1 cellular context compared by ENCODE assay signal in the genomic region with DNA sequence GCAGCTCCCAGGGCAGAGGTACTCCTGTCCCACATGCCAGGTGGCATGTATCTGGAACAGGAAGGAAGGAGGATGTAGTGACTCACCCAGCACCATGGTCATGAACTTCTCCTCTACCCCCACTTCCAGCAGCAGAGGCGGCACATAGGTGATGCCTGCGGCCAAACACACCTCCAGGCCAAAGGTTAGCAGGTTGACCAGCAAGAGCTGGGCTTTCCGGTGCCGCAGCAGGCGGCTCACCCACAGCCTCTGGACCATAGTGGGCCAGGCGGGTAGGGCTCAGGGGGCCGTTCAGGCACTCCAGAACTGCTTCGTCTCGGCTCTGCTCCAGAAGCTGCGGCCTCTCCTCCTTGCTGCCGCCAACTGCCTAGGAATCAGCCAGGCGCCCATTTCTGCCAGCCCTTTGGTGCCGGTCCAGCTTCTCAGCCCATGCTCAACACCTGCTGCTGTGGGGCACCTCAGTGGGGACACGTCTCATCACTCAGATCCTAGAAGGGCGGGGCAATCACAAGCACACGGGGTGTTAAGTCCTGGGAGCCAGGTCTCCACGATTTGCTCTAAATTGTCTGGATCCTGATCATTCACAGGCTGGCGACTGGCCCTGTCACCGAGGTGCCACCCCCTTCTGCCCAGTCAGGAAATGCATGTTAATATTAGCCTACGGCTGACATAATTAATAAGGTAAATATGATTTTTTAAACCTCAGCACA.
A peak's percentile ranks its signal among the peaks of the same experiment; 100 is the strongest.
TF ChIP-seq lines count a peak whose summit lies in the region.

No MANE protein-coding gene starts in this region.

TF ChIP-seq in HepG2, 621 proteins besides CTCF, POLR2A, EP300 and RAD21 (continued from another document and continues in another):
- TF ChIP-seq, protein P1, sequence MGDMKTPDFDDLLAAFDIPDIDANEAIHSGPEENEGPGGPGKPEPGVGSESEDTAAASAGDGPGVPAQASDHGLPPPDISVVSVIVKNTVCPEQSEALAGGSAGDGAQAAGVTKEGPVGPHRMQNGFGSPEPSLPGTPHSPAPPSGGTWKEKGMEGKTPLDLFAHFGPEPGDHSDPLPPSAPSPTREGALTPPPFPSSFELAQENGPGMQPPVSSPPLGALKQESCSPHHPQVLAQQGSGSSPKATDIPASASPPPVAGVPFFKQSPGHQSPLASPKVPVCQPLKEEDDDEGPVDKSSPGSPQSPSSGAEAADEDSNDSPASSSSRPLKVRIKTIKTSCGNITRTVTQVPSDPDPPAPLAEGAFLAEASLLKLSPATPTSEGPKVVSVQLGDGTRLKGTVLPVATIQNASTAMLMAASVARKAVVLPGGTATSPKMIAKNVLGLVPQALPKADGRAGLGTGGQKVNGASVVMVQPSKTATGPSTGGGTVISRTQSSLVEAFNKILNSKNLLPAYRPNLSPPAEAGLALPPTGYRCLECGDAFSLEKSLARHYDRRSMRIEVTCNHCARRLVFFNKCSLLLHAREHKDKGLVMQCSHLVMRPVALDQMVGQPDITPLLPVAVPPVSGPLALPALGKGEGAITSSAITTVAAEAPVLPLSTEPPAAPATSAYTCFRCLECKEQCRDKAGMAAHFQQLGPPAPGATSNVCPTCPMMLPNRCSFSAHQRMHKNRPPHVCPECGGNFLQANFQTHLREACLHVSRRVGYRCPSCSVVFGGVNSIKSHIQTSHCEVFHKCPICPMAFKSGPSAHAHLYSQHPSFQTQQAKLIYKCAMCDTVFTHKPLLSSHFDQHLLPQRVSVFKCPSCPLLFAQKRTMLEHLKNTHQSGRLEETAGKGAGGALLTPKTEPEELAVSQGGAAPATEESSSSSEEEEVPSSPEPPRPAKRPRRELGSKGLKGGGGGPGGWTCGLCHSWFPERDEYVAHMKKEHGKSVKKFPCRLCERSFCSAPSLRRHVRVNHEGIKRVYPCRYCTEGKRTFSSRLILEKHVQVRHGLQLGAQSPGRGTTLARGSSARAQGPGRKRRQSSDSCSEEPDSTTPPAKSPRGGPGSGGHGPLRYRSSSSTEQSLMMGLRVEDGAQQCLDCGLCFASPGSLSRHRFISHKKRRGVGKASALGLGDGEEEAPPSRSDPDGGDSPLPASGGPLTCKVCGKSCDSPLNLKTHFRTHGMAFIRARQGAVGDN (CRISPR knock-in tag; IDR thresholded peaks at IDR 0.05) = peak; percentile 96
- no peak for TF ChIP-seq CAMTA2 (CRISPR knock-in tag; IDR thresholded peaks at IDR 0.05; ENCODE audit: borderline replicate concordance)
- no peak for TF ChIP-seq ZNF615 (CRISPR knock-in tag; IDR thresholded peaks at IDR 0.05; ENCODE audit: borderline replicate concordance)
- no peak for TF ChIP-seq PHF20 (CRISPR knock-in tag; IDR thresholded peaks at IDR 0.05)
- TF ChIP-seq MED8 (CRISPR knock-in tag; IDR thresholded peaks at IDR 0.05; ENCODE audit: insufficient replicate concordance) = no peak
- TF ChIP-seq TEAD3 (CRISPR knock-in tag; optimal IDR thresholded peaks at IDR 0.05; ENCODE audit: borderline replicate concordance) = peak; percentile 59
- no peak for TF ChIP-seq SMC3 (IDR thresholded peaks at IDR 0.05; ENCODE audit: low read length)
- TF ChIP-seq, protein P2, sequence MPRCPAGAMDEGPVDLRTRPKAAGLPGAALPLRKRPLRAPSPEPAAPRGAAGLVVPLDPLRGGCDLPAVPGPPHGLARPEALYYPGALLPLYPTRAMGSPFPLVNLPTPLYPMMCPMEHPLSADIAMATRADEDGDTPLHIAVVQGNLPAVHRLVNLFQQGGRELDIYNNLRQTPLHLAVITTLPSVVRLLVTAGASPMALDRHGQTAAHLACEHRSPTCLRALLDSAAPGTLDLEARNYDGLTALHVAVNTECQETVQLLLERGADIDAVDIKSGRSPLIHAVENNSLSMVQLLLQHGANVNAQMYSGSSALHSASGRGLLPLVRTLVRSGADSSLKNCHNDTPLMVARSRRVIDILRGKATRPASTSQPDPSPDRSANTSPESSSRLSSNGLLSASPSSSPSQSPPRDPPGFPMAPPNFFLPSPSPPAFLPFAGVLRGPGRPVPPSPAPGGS (CRISPR knock-in tag; IDR thresholded peaks at IDR 0.05) = 0 out of 2 replicates have a peak, but pooled peaks have one; percentile 53
- TF ChIP-seq NR2C2 (CRISPR knock-in tag; IDR thresholded peaks at IDR 0.05; ENCODE audit: borderline replicate concordance) = peak; percentile 24; the same call in 1 of the 2 replicates
- TF ChIP-seq, protein P3, sequence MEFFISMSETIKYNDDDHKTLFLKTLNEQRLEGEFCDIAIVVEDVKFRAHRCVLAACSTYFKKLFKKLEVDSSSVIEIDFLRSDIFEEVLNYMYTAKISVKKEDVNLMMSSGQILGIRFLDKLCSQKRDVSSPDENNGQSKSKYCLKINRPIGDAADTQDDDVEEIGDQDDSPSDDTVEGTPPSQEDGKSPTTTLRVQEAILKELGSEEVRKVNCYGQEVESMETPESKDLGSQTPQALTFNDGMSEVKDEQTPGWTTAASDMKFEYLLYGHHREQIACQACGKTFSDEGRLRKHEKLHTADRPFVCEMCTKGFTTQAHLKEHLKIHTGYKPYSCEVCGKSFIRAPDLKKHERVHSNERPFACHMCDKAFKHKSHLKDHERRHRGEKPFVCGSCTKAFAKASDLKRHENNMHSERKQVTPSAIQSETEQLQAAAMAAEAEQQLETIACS (CRISPR knock-in tag; IDR thresholded peaks at IDR 0.05) = no peak
- no peak for TF ChIP-seq ZNF577 (CRISPR knock-in tag; IDR thresholded peaks at IDR 0.05; ENCODE audit: borderline replicate concordance, low read depth)
- TF ChIP-seq, protein P4, sequence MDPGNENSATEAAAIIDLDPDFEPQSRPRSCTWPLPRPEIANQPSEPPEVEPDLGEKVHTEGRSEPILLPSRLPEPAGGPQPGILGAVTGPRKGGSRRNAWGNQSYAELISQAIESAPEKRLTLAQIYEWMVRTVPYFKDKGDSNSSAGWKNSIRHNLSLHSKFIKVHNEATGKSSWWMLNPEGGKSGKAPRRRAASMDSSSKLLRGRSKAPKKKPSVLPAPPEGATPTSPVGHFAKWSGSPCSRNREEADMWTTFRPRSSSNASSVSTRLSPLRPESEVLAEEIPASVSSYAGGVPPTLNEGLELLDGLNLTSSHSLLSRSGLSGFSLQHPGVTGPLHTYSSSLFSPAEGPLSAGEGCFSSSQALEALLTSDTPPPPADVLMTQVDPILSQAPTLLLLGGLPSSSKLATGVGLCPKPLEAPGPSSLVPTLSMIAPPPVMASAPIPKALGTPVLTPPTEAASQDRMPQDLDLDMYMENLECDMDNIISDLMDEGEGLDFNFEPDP (CRISPR knock-in tag; conservative IDR thresholded peaks at IDR 0.05) = no peak
- TF ChIP-seq, protein P5, sequence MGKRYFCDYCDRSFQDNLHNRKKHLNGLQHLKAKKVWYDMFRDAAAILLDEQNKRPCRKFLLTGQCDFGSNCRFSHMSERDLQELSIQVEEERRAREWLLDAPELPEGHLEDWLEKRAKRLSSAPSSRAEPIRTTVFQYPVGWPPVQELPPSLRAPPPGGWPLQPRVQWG (CRISPR knock-in tag; IDR thresholded peaks at IDR 0.05; ENCODE audit: borderline replicate concordance, low read depth) = no peak
- no peak for TF ChIP-seq NFYB (CRISPR knock-in tag; IDR thresholded peaks at IDR 0.05)
- no peak for TF ChIP-seq ZNF350 (CRISPR knock-in tag; IDR thresholded peaks at IDR 0.05; ENCODE audit: borderline replicate concordance, low read depth)
- TF ChIP-seq ZEB1 (IDR thresholded peaks at IDR 0.05; ENCODE audit: insufficient replicate concordance, low read depth) = peak; percentile 72
- no peak for TF ChIP-seq ZNF552 (CRISPR knock-in tag; IDR thresholded peaks at IDR 0.05; ENCODE audit: borderline replicate concordance)
- TF ChIP-seq SOX6 (IDR thresholded peaks at IDR 0.05) = no peak
- TF ChIP-seq SOX6 (CRISPR knock-in tag; IDR thresholded peaks at IDR 0.05) = 0 out of 2 replicates have a peak, but pooled peaks have one; percentile 13
- TF ChIP-seq, protein P6, sequence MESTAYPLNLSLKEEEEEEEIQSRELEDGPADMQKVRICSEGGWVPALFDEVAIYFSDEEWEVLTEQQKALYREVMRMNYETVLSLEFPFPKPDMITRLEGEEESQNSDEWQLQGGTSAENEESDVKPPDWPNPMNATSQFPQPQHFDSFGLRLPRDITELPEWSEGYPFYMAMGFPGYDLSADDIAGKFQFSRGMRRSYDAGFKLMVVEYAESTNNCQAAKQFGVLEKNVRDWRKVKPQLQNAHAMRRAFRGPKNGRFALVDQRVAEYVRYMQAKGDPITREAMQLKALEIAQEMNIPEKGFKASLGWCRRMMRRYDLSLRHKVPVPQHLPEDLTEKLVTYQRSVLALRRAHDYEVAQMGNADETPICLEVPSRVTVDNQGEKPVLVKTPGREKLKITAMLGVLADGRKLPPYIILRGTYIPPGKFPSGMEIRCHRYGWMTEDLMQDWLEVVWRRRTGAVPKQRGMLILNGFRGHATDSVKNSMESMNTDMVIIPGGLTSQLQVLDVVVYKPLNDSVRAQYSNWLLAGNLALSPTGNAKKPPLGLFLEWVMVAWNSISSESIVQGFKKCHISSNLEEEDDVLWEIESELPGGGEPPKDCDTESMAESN (CRISPR knock-in tag; conservative IDR thresholded peaks at IDR 0.05) = no peak
- TF ChIP-seq, protein P7, sequence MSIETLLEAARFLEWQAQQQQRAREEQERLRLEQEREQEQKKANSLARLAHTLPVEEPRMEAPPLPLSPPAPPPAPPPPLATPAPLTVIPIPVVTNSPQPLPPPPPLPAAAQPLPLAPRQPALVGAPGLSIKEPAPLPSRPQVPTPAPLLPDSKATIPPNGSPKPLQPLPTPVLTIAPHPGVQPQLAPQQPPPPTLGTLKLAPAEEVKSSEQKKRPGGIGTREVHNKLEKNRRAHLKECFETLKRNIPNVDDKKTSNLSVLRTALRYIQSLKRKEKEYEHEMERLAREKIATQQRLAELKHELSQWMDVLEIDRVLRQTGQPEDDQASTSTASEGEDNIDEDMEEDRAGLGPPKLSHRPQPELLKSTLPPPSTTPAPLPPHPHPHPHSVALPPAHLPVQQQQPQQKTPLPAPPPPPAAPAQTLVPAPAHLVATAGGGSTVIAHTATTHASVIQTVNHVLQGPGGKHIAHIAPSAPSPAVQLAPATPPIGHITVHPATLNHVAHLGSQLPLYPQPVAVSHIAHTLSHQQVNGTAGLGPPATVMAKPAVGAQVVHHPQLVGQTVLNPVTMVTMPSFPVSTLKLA (IDR thresholded peaks at IDR 0.05) = no peak
- TF ChIP-seq ZBTB38 (CRISPR knock-in tag; IDR thresholded peaks at IDR 0.05) = peak; percentile 90
- no peak; the same call in 1 of the 2 replicates for TF ChIP-seq ZNF383 (CRISPR knock-in tag; IDR thresholded peaks at IDR 0.05; ENCODE audit: borderline replicate concordance)
- TF ChIP-seq ZFX (CRISPR knock-in tag; IDR thresholded peaks at IDR 0.05; ENCODE audit: low read depth) = peak; percentile 34; the same call in 1 of the 2 replicates
- no peak for TF ChIP-seq CHCHD3 (CRISPR knock-in tag; IDR thresholded peaks at IDR 0.05)
- peak; percentile 98 for TF ChIP-seq PPARG (CRISPR knock-in tag; conservative IDR thresholded peaks at IDR 0.05)
- TF ChIP-seq, protein P8, sequence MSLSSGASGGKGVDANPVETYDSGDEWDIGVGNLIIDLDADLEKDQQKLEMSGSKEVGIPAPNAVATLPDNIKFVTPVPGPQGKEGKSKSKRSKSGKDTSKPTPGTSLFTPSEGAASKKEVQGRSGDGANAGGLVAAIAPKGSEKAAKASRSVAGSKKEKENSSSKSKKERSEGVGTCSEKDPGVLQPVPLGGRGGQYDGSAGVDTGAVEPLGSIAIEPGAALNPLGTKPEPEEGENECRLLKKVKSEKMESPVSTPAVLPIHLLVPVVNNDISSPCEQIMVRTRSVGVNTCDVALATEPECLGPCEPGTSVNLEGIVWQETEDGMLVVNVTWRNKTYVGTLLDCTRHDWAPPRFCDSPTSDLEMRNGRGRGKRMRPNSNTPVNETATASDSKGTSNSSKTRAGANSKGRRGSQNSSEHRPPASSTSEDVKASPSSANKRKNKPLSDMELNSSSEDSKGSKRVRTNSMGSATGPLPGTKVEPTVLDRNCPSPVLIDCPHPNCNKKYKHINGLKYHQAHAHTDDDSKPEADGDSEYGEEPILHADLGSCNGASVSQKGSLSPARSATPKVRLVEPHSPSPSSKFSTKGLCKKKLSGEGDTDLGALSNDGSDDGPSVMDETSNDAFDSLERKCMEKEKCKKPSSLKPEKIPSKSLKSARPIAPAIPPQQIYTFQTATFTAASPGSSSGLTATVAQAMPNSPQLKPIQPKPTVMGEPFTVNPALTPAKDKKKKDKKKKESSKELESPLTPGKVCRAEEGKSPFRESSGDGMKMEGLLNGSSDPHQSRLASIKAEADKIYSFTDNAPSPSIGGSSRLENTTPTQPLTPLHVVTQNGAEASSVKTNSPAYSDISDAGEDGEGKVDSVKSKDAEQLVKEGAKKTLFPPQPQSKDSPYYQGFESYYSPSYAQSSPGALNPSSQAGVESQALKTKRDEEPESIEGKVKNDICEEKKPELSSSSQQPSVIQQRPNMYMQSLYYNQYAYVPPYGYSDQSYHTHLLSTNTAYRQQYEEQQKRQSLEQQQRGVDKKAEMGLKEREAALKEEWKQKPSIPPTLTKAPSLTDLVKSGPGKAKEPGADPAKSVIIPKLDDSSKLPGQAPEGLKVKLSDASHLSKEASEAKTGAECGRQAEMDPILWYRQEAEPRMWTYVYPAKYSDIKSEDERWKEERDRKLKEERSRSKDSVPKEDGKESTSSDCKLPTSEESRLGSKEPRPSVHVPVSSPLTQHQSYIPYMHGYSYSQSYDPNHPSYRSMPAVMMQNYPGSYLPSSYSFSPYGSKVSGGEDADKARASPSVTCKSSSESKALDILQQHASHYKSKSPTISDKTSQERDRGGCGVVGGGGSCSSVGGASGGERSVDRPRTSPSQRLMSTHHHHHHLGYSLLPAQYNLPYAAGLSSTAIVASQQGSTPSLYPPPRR (CRISPR knock-in tag; IDR thresholded peaks at IDR 0.05; ENCODE audit: borderline replicate concordance) = peak; percentile 64; the same call in 1 of the 2 replicates
- TF ChIP-seq, protein P9, sequence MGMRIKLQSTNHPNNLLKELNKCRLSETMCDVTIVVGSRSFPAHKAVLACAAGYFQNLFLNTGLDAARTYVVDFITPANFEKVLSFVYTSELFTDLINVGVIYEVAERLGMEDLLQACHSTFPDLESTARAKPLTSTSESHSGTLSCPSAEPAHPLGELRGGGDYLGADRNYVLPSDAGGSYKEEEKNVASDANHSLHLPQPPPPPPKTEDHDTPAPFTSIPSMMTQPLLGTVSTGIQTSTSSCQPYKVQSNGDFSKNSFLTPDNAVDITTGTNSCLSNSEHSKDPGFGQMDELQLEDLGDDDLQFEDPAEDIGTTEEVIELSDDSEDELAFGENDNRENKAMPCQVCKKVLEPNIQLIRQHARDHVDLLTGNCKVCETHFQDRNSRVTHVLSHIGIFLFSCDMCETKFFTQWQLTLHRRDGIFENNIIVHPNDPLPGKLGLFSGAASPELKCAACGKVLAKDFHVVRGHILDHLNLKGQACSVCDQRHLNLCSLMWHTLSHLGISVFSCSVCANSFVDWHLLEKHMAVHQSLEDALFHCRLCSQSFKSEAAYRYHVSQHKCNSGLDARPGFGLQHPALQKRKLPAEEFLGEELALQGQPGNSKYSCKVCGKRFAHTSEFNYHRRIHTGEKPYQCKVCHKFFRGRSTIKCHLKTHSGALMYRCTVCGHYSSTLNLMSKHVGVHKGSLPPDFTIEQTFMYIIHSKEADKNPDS (CRISPR knock-in tag; IDR thresholded peaks at IDR 0.05) = no peak
- 0 out of 2 replicates have a peak, but pooled peaks have one; percentile 20 for TF ChIP-seq ZNF430 (CRISPR knock-in tag; IDR thresholded peaks at IDR 0.05)
- peak; percentile 57; the same call in 1 of the 2 replicates for TF ChIP-seq FOSL1 (CRISPR knock-in tag; IDR thresholded peaks at IDR 0.05; ENCODE audit: borderline replicate concordance)
- TF ChIP-seq JUN (CRISPR knock-in tag; IDR thresholded peaks at IDR 0.05) = 0 out of 2 replicates have a peak, but pooled peaks have one; percentile 46
- 0 out of 2 replicates have a peak, but pooled peaks have one; percentile 26 for TF ChIP-seq SOX5 (CRISPR knock-in tag; IDR thresholded peaks at IDR 0.05; ENCODE audit: borderline replicate concordance)
- TF ChIP-seq RARA (CRISPR knock-in tag; IDR thresholded peaks at IDR 0.05) = peak; percentile 88
- peak; percentile 42; the same call in 1 of the 2 replicates for TF ChIP-seq HDAC1 (CRISPR knock-in tag; IDR thresholded peaks at IDR 0.05)
- no peak for TF ChIP-seq ZKSCAN8 (CRISPR knock-in tag; IDR thresholded peaks at IDR 0.05; ENCODE audit: borderline replicate concordance)
